ENCODE assay signal across 21 cellular contexts in the genomic region with DNA sequence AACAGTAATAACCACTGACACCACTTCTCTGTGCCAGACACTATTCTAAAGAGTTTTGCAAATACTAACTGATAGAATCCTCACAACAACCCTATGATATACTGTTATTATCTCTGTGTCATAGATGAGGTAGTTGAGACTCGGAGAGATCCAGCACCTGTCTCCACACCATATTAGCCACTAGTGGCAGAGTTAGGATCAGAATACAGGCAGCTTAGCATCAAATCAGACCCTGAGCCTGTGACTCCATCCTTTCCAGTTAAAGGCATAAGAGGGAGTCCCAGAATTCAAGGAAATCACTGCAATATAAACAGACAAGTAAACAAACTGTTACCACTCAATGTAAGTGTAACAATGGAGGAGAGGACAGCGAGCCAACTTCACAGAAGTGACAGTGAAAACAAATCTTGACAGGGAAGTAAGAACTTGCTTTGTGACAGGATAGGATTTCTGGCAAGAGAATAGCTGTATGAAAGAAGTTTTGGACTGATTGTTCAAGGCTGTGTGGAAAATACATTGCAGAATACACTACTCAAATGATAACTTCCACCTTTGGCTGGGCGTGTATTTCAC. TPM values are rescaled to one million over a fixed set of nuclear protein-coding genes. Genes with fewer than 3 reads are reported as not detected.
DNase-seq lines count a peak whose midpoint lies in the region; ATAC-seq, FAIRE-seq and TF ChIP-seq lines count a peak whose summit lies in the region.
"Had no signal": no experiment of that assay in that cellular context is flagged by ENCODE, and none has a peak within 500 bp of the region (broad histone marks: within the 10 kb centered on the region; RNA-seq: fewer than 3 reads in every experiment).

No MANE protein-coding gene starts in this region.

- 90% methylated on average over 3 of the region's 3 CpGs for WGBS in A549 (ENCODE audit: missing lambda C conversion rate)

- POLR2A ChIA-PET in A549 (lab: Yijun Ruan, JAX) = no interaction called here

- CTCF ChIA-PET in A549 (lab: Yijun Ruan, JAX) = no interaction called here

- no peak for TF ChIP-seq EP300 in A549 (IDR thresholded peaks at IDR 0.05)

- TF ChIP-seq CTCF in A549 (IDR thresholded peaks at IDR 0.05) = no peak
- no peak for TF ChIP-seq CTCF in LNCaP clone FGC (IDR thresholded peaks at IDR 0.05; ENCODE audit: control insufficient read depth, extremely low read depth, insufficient read depth)
- TF ChIP-seq CTCF in VCaP (conservative IDR thresholded peaks at IDR 0.05) = no peak; the same call in 1 of the 2 replicates
- TF ChIP-seq CTCF in D721Med (IDR thresholded peaks at IDR 0.05; ENCODE audit: insufficient read depth, missing control alignments) = no peak

- DNase-seq in A549 (ENCODE audit: low read depth in 1 of 2, low spot score in 1 of 2) = no peak
- peak; percentile 72 for DNase-seq in LNCaP clone FGC (ENCODE audit: low read depth)
- no peak for DNase-seq in NCI-H1092 (lab: John Stamatoyannopoulos, UW)
- DNase-seq in activated CD4-positive, alpha-beta T cell treated with anti-CD3 and anti-CD28 coated beads for 4 hours = no peak
- DNase-seq in D721Med (ENCODE audit: insufficient read length, low spot score) = no peak
- DNase-seq: 8988T; C1 segment of cervical spinal cord; Caco-2; CD4-positive, CD25-positive, alpha-beta regulatory T cell; CD8-positive, alpha-beta T cell; DMS 273 treated with DMSO at 0.1 percent for 48 hours; DMS53; DMS79 treated with DMSO at 0.1 percent for 48 hours; GF-D8; HFFc6 had no signal

- TF ChIP-seq RAD21 in A549 (conservative IDR thresholded peaks at IDR 0.05 in 1 of 2, IDR thresholded peaks at IDR 0.05 in 1 of 2) = no peak

- H3K27ac ChIP-seq in A549 = no peak overlapping the region
- H3K27ac ChIP-seq in VCaP = peak overlapping the region; percentile 45

- no peaks in the 10 kb centered on the region for H3K9me3 ChIP-seq in A549
- H3K9me3 ChIP-seq: Caco-2, HAP-1 had no signal

- peak; percentile 61 to 70; a peak in 4 of 6 replicates for ATAC-seq in A549
- ATAC-seq: CD8-positive, alpha-beta T cell; GM23338 had no signal

- no peaks in the 10 kb centered on the region; the same call in 2 of the 3 replicates for H3K4me1 ChIP-seq in A549
- H3K4me1 ChIP-seq: Caco-2, HAP-1 had no signal

- FAIRE-seq in A549 (lab: Jason Lieb, UNC) (no peak), D721Med (lab: Jason Lieb, UNC) (no peak)
- FAIRE-seq: GM12891, GM18507, H54 had no signal

- H3K4me2 ChIP-seq in A549 = no peak overlapping the region
- H3K4me2 ChIP-seq: GM23338 had no signal

- TF ChIP-seq POLR2A in A549 (IDR thresholded peaks at IDR 0.05; ENCODE audit: low read length) = no peak

- H3K4me3 ChIP-seq in A549 (no peak overlapping the region), LNCaP clone FGC (ENCODE audit: low read depth, low read length) (no peak overlapping the region)
- H3K4me3 ChIP-seq: GM23338, HAP-1 had no signal

TF ChIP-seq in A549, 52 proteins besides CTCF, POLR2A, EP300 and RAD21:
- TF ChIP-seq ZC3H11A (IDR thresholded peaks at IDR 0.05) = no peak
- no peak for TF ChIP-seq EHMT2 (IDR thresholded peaks at IDR 0.05; ENCODE audit: low read depth)
- TF ChIP-seq HMGXB4 (CRISPR knock-in tag; IDR thresholded peaks at IDR 0.05; ENCODE audit: borderline replicate concordance) = no peak
- no peak for TF ChIP-seq HOXB13 (CRISPR knock-in tag; IDR thresholded peaks at IDR 0.05; ENCODE audit: low read depth)
- TF ChIP-seq, protein P1, sequence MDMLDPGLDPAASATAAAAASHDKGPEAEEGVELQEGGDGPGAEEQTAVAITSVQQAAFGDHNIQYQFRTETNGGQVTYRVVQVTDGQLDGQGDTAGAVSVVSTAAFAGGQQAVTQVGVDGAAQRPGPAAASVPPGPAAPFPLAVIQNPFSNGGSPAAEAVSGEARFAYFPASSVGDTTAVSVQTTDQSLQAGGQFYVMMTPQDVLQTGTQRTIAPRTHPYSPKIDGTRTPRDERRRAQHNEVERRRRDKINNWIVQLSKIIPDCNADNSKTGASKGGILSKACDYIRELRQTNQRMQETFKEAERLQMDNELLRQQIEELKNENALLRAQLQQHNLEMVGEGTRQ (IDR thresholded peaks at IDR 0.05) = no peak
- no peak for TF ChIP-seq ATOH8 (CRISPR knock-in tag; IDR thresholded peaks at IDR 0.05; ENCODE audit: low read depth)
- no peak for TF ChIP-seq ZFP36 (IDR thresholded peaks at IDR 0.05; ENCODE audit: borderline replicate concordance, partially characterized antibody)
- no peak for TF ChIP-seq E2F6 (IDR thresholded peaks at IDR 0.05; ENCODE audit: borderline replicate concordance, low read depth)
- no peak for TF ChIP-seq MAFK (IDR thresholded peaks at IDR 0.05; ENCODE audit: partially characterized antibody)
- TF ChIP-seq CBX8 (IDR thresholded peaks at IDR 0.05) = no peak
- no peak for TF ChIP-seq KDM1A (IDR thresholded peaks at IDR 0.05; ENCODE audit: low read depth)
- no peak for TF ChIP-seq ZSCAN20 (CRISPR knock-in tag; IDR thresholded peaks at IDR 0.05)
- TF ChIP-seq PHF8 (IDR thresholded peaks at IDR 0.05; ENCODE audit: borderline replicate concordance, low read depth) = no peak
- TF ChIP-seq CHD4 (IDR thresholded peaks at IDR 0.05; ENCODE audit: borderline replicate concordance) = no peak
TF ChIP-seq in A549: peak in this region for 0.

RNA-seq across cellular contexts. Expression of gene NAP1L1, which starts 11.7 kb away (rescaled TPM):
- polyA plus RNA-seq in A549 (2011; rRNA removed) = 640 and 943 TPM in 2 replicates
- 191 and 238 TPM in 2 replicates for polyA plus RNA-seq in A549 (2012; cell fraction: cytosol; rRNA removed)
- 109 and 153 TPM in 2 replicates for polyA plus RNA-seq in A549 (2012; cell fraction: nucleus; rRNA removed)
- polyA plus RNA-seq in A549 (2017; fragmentation: RNase III; extraction: RNeasy Plus Mini Kit Qiagen cat#74134 plus additional on column Dnase treatment) = 695 to 725 TPM (median 709 TPM) in 3 replicates
- polyA minus RNA-seq in A549 (2011; rRNA and poly(A)+ RNA removed) = 135 and 141 TPM in 2 replicates
